In the genomic region with DNA sequence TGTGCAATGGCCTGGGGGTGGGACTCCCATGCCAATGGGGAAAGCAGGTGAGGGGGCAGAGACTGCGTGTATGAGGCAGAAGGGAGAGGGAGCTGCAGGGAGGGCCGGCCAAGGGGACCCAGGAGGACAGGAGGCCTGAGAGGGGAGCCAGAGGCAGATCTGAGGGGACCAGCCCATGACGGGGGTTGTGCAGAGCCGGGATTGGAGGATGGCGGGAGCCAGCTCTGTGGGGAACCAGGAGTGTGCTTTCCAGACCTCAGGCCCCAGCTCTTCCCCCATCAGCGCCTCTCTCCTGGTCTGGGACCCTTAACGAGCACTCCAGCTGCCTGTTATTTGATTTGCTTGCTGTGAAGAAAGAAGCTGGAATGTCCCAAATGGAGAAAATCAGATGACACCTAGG, we compare ENCODE assay signal across 17 cellular contexts. TPM values are rescaled to one million over a fixed set of nuclear protein-coding genes. Genes with fewer than 3 reads are reported as not detected.
"Had no signal": no experiment of that assay in that cellular context is flagged by ENCODE, and none has a peak within 500 bp of the region (broad histone marks: within the 10 kb centered on the region; RNA-seq: fewer than 3 reads in every experiment).

No MANE protein-coding gene starts in this region.

- H3K27ac ChIP-seq: dorsolateral prefrontal cortex, psoas muscle, stomach, thoracic aorta had no signal

- H3K27ac Mint-ChIP-seq: activated naive CD4-positive, alpha-beta T cell treated with anti-CD3 and anti-CD28 coated beads for 36 hours; activated T-helper 17 cell treated with anti-CD3 and anti-CD28 coated beads, Interleukin-2, amount 50 U/mL, for 72 hours; T-cell had no signal

- H3K4me3 Mint-ChIP-seq: activated naive CD4-positive, alpha-beta T cell treated with anti-CD3 and anti-CD28 coated beads for 36 hours; activated T-helper 17 cell treated with anti-CD3 and anti-CD28 coated beads, Interleukin-2, amount 50 U/mL, for 72 hours; T-cell had no signal

- H3K9me3 Mint-ChIP-seq: activated naive CD4-positive, alpha-beta T cell treated with anti-CD3 and anti-CD28 coated beads for 36 hours; activated T-helper 17 cell treated with anti-CD3 and anti-CD28 coated beads, Interleukin-2, amount 50 U/mL, for 72 hours; nephron; T-cell had no signal

- H3K4me1 Mint-ChIP-seq: activated T-helper 17 cell treated with anti-CD3 and anti-CD28 coated beads, Interleukin-2, amount 50 U/mL, for 72 hours had no signal

- H3K36me3 ChIP-seq: stomach, thoracic aorta had no signal

- ATAC-seq: activated T-helper 17 cell treated with anti-CD3 and anti-CD28 coated beads, Interleukin-2, amount 50 U/mL, for 72 hours; psoas muscle; sciatic nerve; T-cell had no signal

- H3K9me3 ChIP-seq: psoas muscle, stomach, thoracic aorta had no signal

- DNase-seq: activated CD4-positive, alpha-beta T cell treated with anti-CD3 and anti-CD28 coated beads for 1 hour; activated CD4-positive, alpha-beta T cell treated with anti-CD3 and anti-CD28 coated beads, Interleukin-2, amount 50 U/mL, for 4 hours; activated naive CD4-positive, alpha-beta T cell treated with anti-CD3 and anti-CD28 coated beads for 36 hours; activated T-cell treated with anti-CD3 and anti-CD28 coated beads for 4 hours; dorsolateral prefrontal cortex; erythroblast; glutamatergic neuron; hypothalamus; kidney glomerular epithelial cell; psoas muscle; stomach; T-cell; T-helper 9 cell had no signal

- H3K4me3 ChIP-seq: dorsolateral prefrontal cortex, psoas muscle, stomach, thoracic aorta had no signal

- H3K36me3 Mint-ChIP-seq: T-cell had no signal

RNA-seq across cellular contexts. Expression of a gene that starts 4.6 kb away (rescaled TPM):
- total RNA-seq: activated naive CD4-positive, alpha-beta T cell treated with anti-CD3 and anti-CD28 coated beads for 36 hours; activated T-helper 17 cell treated with anti-CD3 and anti-CD28 coated beads, Interleukin-2, amount 50 U/mL, for 72 hours had no signal
